ENCODE assay signal across 38 cellular contexts in genomic region chr11:16052750-16053149, GRCh38.
"Had no signal": no experiment of that assay in that cellular context is flagged by ENCODE, and none has a peak within 500 bp of the region (broad histone marks: within the 10 kb centered on the region; RNA-seq: fewer than 3 reads in every experiment).

No MANE protein-coding gene starts in this region.

- H3K36me3 Mint-ChIP-seq: activated naive CD4-positive, alpha-beta T cell treated with anti-CD3 and anti-CD28 coated beads, Interleukin-2, amount 50 U/mL, for 72 hours; WTC11 had no signal

- H3K4me2 ChIP-seq: SK-N-SH had no signal

- H3K27me3 Mint-ChIP-seq: activated CD4-positive, alpha-beta T cell treated with anti-CD3 and anti-CD28 coated beads, Interleukin-2, amount 10 ng/mL, durations not matched to agents 7 days and 5 days had no signal

- H3K9ac ChIP-seq: SK-N-SH had no signal

- H3K27ac Mint-ChIP-seq: activated CD4-positive, alpha-beta T cell treated with anti-CD3 and anti-CD28 coated beads for 36 hours; activated CD4-positive, alpha-beta T cell treated with anti-CD3 and anti-CD28 coated beads, Interleukin-2, amount 10 ng/mL, durations not matched to agents 7 days and 5 days; activated CD8-positive, alpha-beta T cell treated with anti-CD3 and anti-CD28 coated beads, Interleukin-2, amount 10 ng/mL, durations not matched to agents 7 days and 5 days; activated naive CD4-positive, alpha-beta T cell treated with anti-CD3 and anti-CD28 coated beads for 36 hours; activated naive CD4-positive, alpha-beta T cell treated with anti-CD3 and anti-CD28 coated beads, Interleukin-2, amount 50 U/mL, for 72 hours; activated T-helper 1 cell treated with anti-CD3 and anti-CD28 coated beads, Interleukin-12 subunit alpha, Interleukin-12 subunit beta, Interleukin-2, Interleukin-4 antibody, amounts not matched to agents 30 ng/mL and 10 ng/mL and 1 ng/mL, durations not matched to agents 14 hours and 24 hours and 36 hours; T-helper 1 cell treated with Interleukin-12 subunit alpha and Interleukin-12 subunit beta and Interleukin-4 antibody, amounts not matched to agents 30 μg/mL and 1 μg/mL, for 36 hours; T-helper 2 cell treated with Interferon-gamma antibody and Interleukin-4, amounts not matched to agents 5 μg/mL and 100 μg/mL, for 36 hours; WTC11 had no signal

- H3K4me1 ChIP-seq: adrenal gland, body of pancreas, breast epithelium, SJSA1 had no signal

- H3K9me3 Mint-ChIP-seq: activated CD4-positive, alpha-beta T cell treated with anti-CD3 and anti-CD28 coated beads, Interleukin-2, amount 10 ng/mL, durations not matched to agents 7 days and 5 days; activated T-helper 1 cell treated with anti-CD3 and anti-CD28 coated beads, Interleukin-12 subunit alpha, Interleukin-12 subunit beta, Interleukin-2, Interleukin-4 antibody, amounts not matched to agents 30 ng/mL and 10 ng/mL and 1 ng/mL, durations not matched to agents 14 hours and 24 hours and 36 hours; T-helper 1 cell treated with Interleukin-12 subunit alpha and Interleukin-12 subunit beta and Interleukin-4 antibody, amounts not matched to agents 30 μg/mL and 1 μg/mL, for 36 hours; T-helper 2 cell treated with Interferon-gamma antibody and Interleukin-4, amounts not matched to agents 5 μg/mL and 100 μg/mL, for 36 hours; WTC11 had no signal

- H3K9me3 ChIP-seq: adrenal gland, body of pancreas, breast epithelium, SJSA1, SK-N-SH had no signal

- DNase-seq: activated CD4-positive, alpha-beta T cell treated with anti-CD3 and anti-CD28 coated beads for 36 hours; activated CD4-positive, alpha-beta T cell treated with anti-CD3 and anti-CD28 coated beads, Interleukin-2, amount 10 ng/mL, durations not matched to agents 7 days and 5 days; activated CD4-positive, alpha-beta T cell treated with anti-CD3 and anti-CD28 coated beads, Interleukin-2, amount 50 U/mL, for 48 hours; activated CD8-positive, alpha-beta memory T cell treated with anti-CD3 and anti-CD28 coated beads, Interleukin-2, amount 50 U/mL, for 4 hours; activated CD8-positive, alpha-beta T cell treated with anti-CD3 and anti-CD28 coated beads, Interleukin-2, amount 10 ng/mL, durations not matched to agents 7 days and 5 days; activated gamma-delta T cell treated with Interleukin-2 at 50 U/mL for 16 hours; activated naive CD4-positive, alpha-beta T cell treated with anti-CD3 and anti-CD28 coated beads for 36 hours; activated T-cell treated with anti-CD3 and anti-CD28 coated beads for 4 hours; activated T-cell treated with anti-CD3 and anti-CD28 coated beads, Interleukin-2, amount 50 U/mL, for 4 hours; adrenal gland; body of pancreas; caudate nucleus; cerebellar nuclear complex; Karpas-422; NCI-H1048; NCI-H1105 treated with DMSO at 0.1 percent for 48 hours; NCI-H1436; NCI-H1694; NCI-H2029; NCI-H2171 treated with DMSO at 0.1 percent for 48 hours; NCI-H2227 treated with DMSO at 0.1 percent for 48 hours; NCI-H446; NCI-H510A treated with DMSO at 0.1 percent for 48 hours; NCI-H526 treated with DMSO at 0.1 percent for 48 hours; NCI-H82; SHP77 treated with DMSO at 0.1 percent for 48 hours; SK-N-SH had no signal

- H3K27ac ChIP-seq: adrenal gland, body of pancreas, breast epithelium, SJSA1 had no signal

- H3K4me3 ChIP-seq: adrenal gland, body of pancreas, breast epithelium, SJSA1 had no signal

- H3K4me1 Mint-ChIP-seq: activated CD4-positive, alpha-beta T cell treated with anti-CD3 and anti-CD28 coated beads for 36 hours; activated CD4-positive, alpha-beta T cell treated with anti-CD3 and anti-CD28 coated beads, Interleukin-2, amount 10 ng/mL, durations not matched to agents 7 days and 5 days had no signal

- ATAC-seq: activated CD4-positive, alpha-beta T cell treated with anti-CD3 and anti-CD28 coated beads for 36 hours; activated CD4-positive, CD25-positive, alpha-beta regulatory T cell treated with anti-CD3 and anti-CD28 coated beads, Interleukin-2, amount 50 U/mL, for 24 hours; activated CD8-positive, alpha-beta T cell treated with anti-CD3 and anti-CD28 coated beads, Interleukin-2, amount 10 ng/mL, durations not matched to agents 7 days and 5 days; activated naive CD4-positive, alpha-beta T cell treated with anti-CD3 and anti-CD28 coated beads, Interleukin-2, amount 50 U/mL, for 72 hours; activated T-cell treated with anti-CD3 and anti-CD28 coated beads, Interleukin-2, amount 50 U/mL, for 4 hours; body of pancreas; Panc1; WTC11 had no signal

- FAIRE-seq: astrocyte, TTC549 had no signal

- H3K36me3 ChIP-seq: adrenal gland, breast epithelium, SJSA1 had no signal

- H3K27me3 ChIP-seq: adrenal gland, body of pancreas, breast epithelium, SJSA1 had no signal

- H3K4me3 Mint-ChIP-seq: activated CD4-positive, alpha-beta T cell treated with anti-CD3 and anti-CD28 coated beads for 36 hours; activated CD4-positive, alpha-beta T cell treated with anti-CD3 and anti-CD28 coated beads, Interleukin-2, amount 10 ng/mL, durations not matched to agents 7 days and 5 days; activated CD8-positive, alpha-beta T cell treated with anti-CD3 and anti-CD28 coated beads, Interleukin-2, amount 10 ng/mL, durations not matched to agents 7 days and 5 days; activated naive CD4-positive, alpha-beta T cell treated with anti-CD3 and anti-CD28 coated beads for 36 hours; activated T-cell treated with anti-CD3 and anti-CD28 coated beads, Interleukin-2, amount 50 U/mL, for 4 hours; activated T-helper 1 cell treated with anti-CD3 and anti-CD28 coated beads, Interleukin-12 subunit alpha, Interleukin-12 subunit beta, Interleukin-2, Interleukin-4 antibody, amounts not matched to agents 30 ng/mL and 10 ng/mL and 1 ng/mL, durations not matched to agents 14 hours and 24 hours and 36 hours; T-helper 1 cell treated with Interleukin-12 subunit alpha and Interleukin-12 subunit beta and Interleukin-4 antibody, amounts not matched to agents 30 μg/mL and 1 μg/mL, for 36 hours; T-helper 2 cell treated with Interferon-gamma antibody and Interleukin-4, amounts not matched to agents 5 μg/mL and 100 μg/mL, for 36 hours; WTC11 had no signal
